In the genomic region with DNA sequence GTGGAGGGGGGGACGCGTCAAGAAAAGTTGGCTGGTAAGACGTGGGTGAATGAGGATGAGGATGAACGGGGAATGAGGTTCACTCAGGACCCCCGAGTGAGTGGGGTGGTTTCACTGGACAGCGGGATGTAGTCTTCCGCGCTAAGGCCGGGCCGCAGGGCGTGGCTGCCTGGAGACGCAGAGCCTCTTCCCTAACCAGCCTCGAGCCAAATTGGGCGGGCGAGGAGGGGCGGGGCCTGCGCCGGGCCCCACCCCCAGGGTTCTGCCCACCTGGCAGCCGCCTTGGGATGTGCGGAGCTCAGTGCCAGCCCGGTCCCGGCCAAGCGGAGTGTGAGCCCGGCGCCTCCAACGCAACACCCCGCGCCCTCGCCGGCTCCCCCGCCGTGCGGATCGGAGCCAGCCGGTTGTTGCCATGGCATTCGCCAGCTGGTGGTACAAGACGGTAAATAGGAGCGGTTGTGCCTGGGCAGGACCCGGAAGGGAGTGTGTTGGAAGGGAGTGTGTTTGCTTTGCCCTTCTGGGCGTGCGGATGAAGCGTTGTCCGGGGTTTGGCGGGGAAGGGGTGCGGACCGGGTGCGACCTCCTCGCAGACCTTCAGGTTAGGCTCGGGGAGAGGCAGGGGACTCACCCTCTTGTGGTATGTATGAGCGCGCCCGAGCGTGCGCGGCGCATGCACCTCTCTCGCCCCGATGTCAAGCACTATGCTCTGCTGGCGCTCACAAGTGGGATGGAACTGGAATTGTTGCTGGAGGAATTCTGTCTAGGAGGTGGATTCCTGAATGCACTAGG, we compare ENCODE assay signal across 8 cellular contexts. TPM values are rescaled to one million over a fixed set of nuclear protein-coding genes. Genes with fewer than 3 reads are reported as not detected.
A peak's percentile ranks its signal among the peaks of the same experiment; 100 is the strongest.
DNase-seq lines count a peak whose midpoint lies in the region; ATAC-seq and TF ChIP-seq lines count a peak whose summit lies in the region.

No MANE protein-coding gene starts in this region.

- peaks cover 21% of the 10 kb centered on the region for H3K36me3 Mint-ChIP-seq in activated T-helper 17 cell treated with anti-CD3 and anti-CD28 coated beads, Interleukin-2, amount 50 U/mL, for 72 hours (ENCODE audit: low read depth)
- no peaks in the 10 kb centered on the region for H3K36me3 Mint-ChIP-seq in natural killer cell

- peak overlapping the region; percentile 38 for H3K9ac ChIP-seq in HUES6 (ENCODE audit: low read length)
- peak overlapping the region; percentile 95 for H3K9ac ChIP-seq in fibroblast of lung (ENCODE audit: insufficient read depth, low read length)

- H3K27ac Mint-ChIP-seq in activated T-helper 17 cell treated with anti-CD3 and anti-CD28 coated beads, Interleukin-2, amount 50 U/mL, for 72 hours: peak overlapping the region; percentile 90
- peak overlapping the region; percentile 98 to 99 for H3K27ac Mint-ChIP-seq in natural killer cell

- H3K9me3 Mint-ChIP-seq in activated T-helper 17 cell treated with anti-CD3 and anti-CD28 coated beads, Interleukin-2, amount 50 U/mL, for 72 hours: no peaks in the 10 kb centered on the region
- no peaks in the 10 kb centered on the region for H3K9me3 Mint-ChIP-seq in natural killer cell

- BruUV-seq in PC-9 (replicated peaks; lab: Mats Ljungman, UMichigan): TSS peak; percentile 50

- H3K79me2 ChIP-seq in PC-9 (ENCODE audit: low read depth): peaks cover 50% of the 10 kb centered on the region
- H3K79me2 ChIP-seq in fibroblast of lung (ENCODE audit: control insufficient read depth, insufficient read depth, low read length): peaks cover 51% of the 10 kb centered on the region

- H3K4me1 ChIP-seq in HUES6 (ENCODE audit: control insufficient read depth, insufficient read depth, low read length) (0 out of 2 replicates have a peak, but pooled peaks cover 7% of the 10 kb centered on the region), PC-9 (replicated peaks; ENCODE audit: insufficient read depth) (peaks cover 53% of the 10 kb centered on the region), fibroblast of lung (ENCODE audit: control insufficient read depth, extremely low read depth, insufficient read depth, low read length) (peaks cover 10% of the 10 kb centered on the region)

- peak overlapping the region; percentile 98 for H3K4me3 Mint-ChIP-seq in activated T-helper 17 cell treated with anti-CD3 and anti-CD28 coated beads, Interleukin-2, amount 50 U/mL, for 72 hours
- H3K4me3 Mint-ChIP-seq in natural killer cell: peak overlapping the region; percentile 95

- H2AFZ ChIP-seq in PC-9 (peak overlapping the region; percentile 63), fibroblast of lung (ENCODE audit: low read length) (peak overlapping the region; percentile 56)

- H3K27ac ChIP-seq in HUES6 (ENCODE audit: low read depth, low read length) (no peak overlapping the region), PC-9 (peak overlapping the region; percentile 94), fibroblast of lung (ENCODE audit: insufficient read depth, low read length) (peak overlapping the region; percentile 97)

- POLR2A ChIA-PET in PC-9 (lab: Charles Lee; ENCODE audit: unreplicated experiment): interaction anchor here (0.6 to 2.8 kb wide), 7 partner anchors 10 to 825 kb away, joined by 3 to 17 read pairs (median 4); no protein-coding TSS in a partner anchor

- peaks cover 8% of the 10 kb centered on the region for H3K27me3 Mint-ChIP-seq in activated T-helper 17 cell treated with anti-CD3 and anti-CD28 coated beads, Interleukin-2, amount 50 U/mL, for 72 hours
- H3K27me3 Mint-ChIP-seq in natural killer cell (ENCODE audit: low read depth in 2 of 2): no peaks in the 10 kb centered on the region

- CTCF ChIA-PET in PC-9 (lab: Charles Lee): interaction anchor here (0.6 kb wide), 1 partner anchor 23 kb away, joined by 4 read pairs; no protein-coding TSS in a partner anchor

- peaks cover 56% of the 10 kb centered on the region for H3K27me3 ChIP-seq in HUES6 (ENCODE audit: control insufficient read depth, insufficient read depth, low read length)
- no peaks in the 10 kb centered on the region for H3K27me3 ChIP-seq in PC-9 (ENCODE audit: insufficient read depth, low read depth)
- H3K27me3 ChIP-seq in fibroblast of lung (ENCODE audit: control insufficient read depth, insufficient read depth, low read length): no peaks in the 10 kb centered on the region

- TF ChIP-seq CTCF in PC-9 (conservative IDR thresholded peaks at IDR 0.05) (no peak), fibroblast of lung (conservative IDR thresholded peaks at IDR 0.05 in 1 of 2, IDR thresholded peaks at IDR 0.05 in 1 of 2; ENCODE audit: low read depth in 1 of 2, low read length in 2 of 2) (no peak), natural killer cell (IDR thresholded peaks at IDR 0.05) (no peak)

- no peaks in the 10 kb centered on the region for H3K9me2 ChIP-seq in PC-9 (ENCODE audit: insufficient read depth)

- peak; percentile 58 for DNase-seq in DMS114 treated with DMSO at 0.1 percent for 48 hours (lab: John Stamatoyannopoulos, UW; ENCODE audit: unreplicated experiment)
- peak; percentile 86 to 96 for DNase-seq in PC-9
- DNase-seq in fibroblast of lung (ENCODE audit: low read depth in 2 of 2): peak; percentile 87 to 93
- DNase-seq in natural killer cell: peak; percentile 82
- DNase-seq in stimulated activated naive CD4-positive, alpha-beta T cell treated with Interleukin-2 at 50 U/mL for 16 hours (lab: John Stamatoyannopoulos, UW): peak; percentile 79

- H3K4me1 Mint-ChIP-seq in activated T-helper 17 cell treated with anti-CD3 and anti-CD28 coated beads, Interleukin-2, amount 50 U/mL, for 72 hours: peaks cover 15% of the 10 kb centered on the region
- peaks cover 74 to 80% of the 10 kb centered on the region in 2 donors for H3K4me1 Mint-ChIP-seq in natural killer cell

- intact Hi-C loops in PC-9 (cut with micrococcal nuclease; ENCODE audit: unreplicated experiment) (loop anchor here (1.0 to 10.0 kb wide), 5 partner anchors 44 to 502 kb away; a partner anchor contains a TSS), natural killer cell (cut with micrococcal nuclease) (loop anchor here (1.0 to 5.0 kb wide), 3 partner anchors 39 to 702 kb away; a partner anchor contains a TSS)

- H3K4me2 ChIP-seq in PC-9: peak overlapping the region; percentile 88
- peak overlapping the region; percentile 95 for H3K4me2 ChIP-seq in fibroblast of lung (ENCODE audit: extremely low read depth, insufficient read depth, low read length)

- H3K4me3 ChIP-seq in HUES6 (ENCODE audit: low read depth, low read length): peak overlapping the region; percentile 87
- H3K4me3 ChIP-seq in PC-9: peak overlapping the region; percentile 88
- peak overlapping the region; percentile 75 to 94 (median 81) for H3K4me3 ChIP-seq in fibroblast of lung (replicated peaks in 1 of 4; ENCODE audit: control extremely low read depth in 1 of 4, insufficient read depth in 1 of 4, low read depth in 3 of 4, low read length in 4 of 4)

- H3F3A ChIP-seq in PC-9 (ENCODE audit: insufficient read depth, low read depth): peaks cover 35% of the 10 kb centered on the region

- H3K36me3 ChIP-seq in HUES6 (ENCODE audit: control insufficient read depth, insufficient read depth, low read length) (no peaks in the 10 kb centered on the region), PC-9 (ENCODE audit: low read depth) (no peaks in the 10 kb centered on the region), fibroblast of lung (ENCODE audit: control insufficient read depth, insufficient read depth, low read length) (no peaks in the 10 kb centered on the region)

- ATAC-seq in GM21447 (IDR thresholded peaks at IDR 0.05; ENCODE audit: unreplicated experiment) (peak; percentile 76), natural killer cell (peak; percentile 64 to 81 (median 68))
- peak; percentile 83 for ATAC-seq in activated T-helper 17 cell treated with anti-CD3 and anti-CD28 coated beads, Interleukin-2, amount 50 U/mL, for 72 hours (replicated peaks)

- H3K9me3 ChIP-seq in HUES6 (ENCODE audit: control insufficient read depth, insufficient read depth, low read depth, low read length): no peaks in the 10 kb centered on the region
- H3K9me3 ChIP-seq in PC-9 (ENCODE audit: insufficient read depth, low read depth): no peaks in the 10 kb centered on the region
- H3K9me3 ChIP-seq in fibroblast of lung (ENCODE audit: control insufficient read depth, insufficient read depth, low read depth, low read length): no peaks in the 10 kb centered on the region

- H4K20me1 ChIP-seq in PC-9 (ENCODE audit: insufficient read depth): peaks cover 23% of the 10 kb centered on the region
- H4K20me1 ChIP-seq in fibroblast of lung (ENCODE audit: control insufficient read depth, extremely low read depth, insufficient read depth, low read length): no peaks in the 10 kb centered on the region

RNA-seq across cellular contexts. Expression of a gene that starts 0.7 kb away (rescaled TPM):
- total RNA-seq in PC-9 (2021) (234 and 289 TPM in 2 replicates), fibroblast of lung (153 and 203 TPM in 2 replicates), natural killer cell (100 to 1,000 TPM; 364 to 414 (median 376) TPM)
- total RNA-seq in activated T-helper 17 cell treated with anti-CD3 and anti-CD28 coated beads, Interleukin-2, amount 50 U/mL, for 72 hours: 100 to 1,000 TPM; 165 to 229 TPM
- polyA plus RNA-seq in fibroblast of lung: 378 TPM in 2 replicates
- 255 and 278 TPM in 2 replicates for polyA plus RNA-seq in fibroblast of lung (2012)
- 43.3 and 57.6 TPM in 2 replicates for polyA minus RNA-seq in fibroblast of lung (ENCODE audit: low replicate concordance)
